ENCODE assay signal across 10 cellular contexts in the genomic region with DNA sequence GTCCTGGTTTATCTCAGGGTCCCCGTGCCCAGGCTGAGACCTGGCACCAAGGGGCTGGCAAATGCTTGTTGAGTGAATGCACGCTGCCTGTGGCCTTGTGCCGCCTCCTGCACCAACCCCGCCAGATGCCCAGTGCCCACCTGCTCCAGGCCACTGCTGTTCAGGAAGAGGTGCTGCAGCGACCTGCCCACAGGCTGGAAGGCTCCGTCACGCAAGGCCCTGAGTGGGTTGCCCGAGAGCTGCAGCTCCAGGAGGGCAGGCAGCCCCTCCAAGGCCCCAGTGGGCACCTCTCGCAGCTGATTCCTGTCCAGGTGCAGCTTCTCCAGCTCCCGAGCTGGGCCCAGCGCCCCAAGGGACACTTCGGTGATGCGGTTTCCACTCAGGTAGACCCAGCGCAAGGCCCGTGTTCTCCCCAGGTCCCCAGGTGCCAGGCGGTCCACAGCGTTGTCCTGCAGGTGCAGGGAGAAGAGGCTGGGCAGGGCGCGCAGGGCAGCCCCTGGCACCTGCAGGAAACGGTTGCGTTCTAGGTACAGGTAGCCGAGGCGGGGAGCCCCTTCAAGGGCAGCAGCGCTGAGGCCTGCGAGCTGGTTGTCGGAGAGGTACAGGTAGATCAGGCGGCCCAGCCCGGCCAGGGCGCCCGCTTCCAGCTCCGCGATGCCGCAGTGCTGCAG. TPM values are rescaled to one million over a fixed set of nuclear protein-coding genes. Genes with fewer than 3 reads are reported as not detected.
DNase-seq lines count a peak whose midpoint lies in the region; FAIRE-seq and TF ChIP-seq lines count a peak whose summit lies in the region.
"Had no signal": no experiment of that assay in that cellular context is flagged by ENCODE, and none has a peak within 500 bp of the region (broad histone marks: within the 10 kb centered on the region; RNA-seq: fewer than 3 reads in every experiment).

No MANE protein-coding gene starts in this region.

- WGBS in sigmoid colon, 2 donors, result 34 to 44% methylated on average over 33 of the region's 33 CpGs

- TF ChIP-seq CTCF in GM12864 (IDR thresholded peaks at IDR 0.05; ENCODE audit: low read depth, low read length, missing control alignments) (no peak), fibroblast of lung (conservative IDR thresholded peaks at IDR 0.05 in 1 of 2, IDR thresholded peaks at IDR 0.05 in 1 of 2; ENCODE audit: low read depth in 1 of 2, low read length in 2 of 2) (no peak), sigmoid colon (IDR thresholded peaks at IDR 0.05) (peak in 1 of 4 experiments; percentile 41), D721Med (IDR thresholded peaks at IDR 0.05; ENCODE audit: insufficient read depth, missing control alignments) (no peak)

- H2AFZ ChIP-seq in fibroblast of lung (ENCODE audit: low read length), result peak overlapping the region; percentile 30

- H3K27me3 ChIP-seq in SJCRH30, result no peaks in the 10 kb centered on the region
- no peaks in the 10 kb centered on the region for H3K27me3 ChIP-seq in fibroblast of lung (ENCODE audit: control insufficient read depth, insufficient read depth, low read length)
- H3K27me3 ChIP-seq in sigmoid colon, result no peaks in the 10 kb centered on the region
- H3K27me3 ChIP-seq: adrenal gland had no signal

- H3K4me3 ChIP-seq in GM12864 (ENCODE audit: low read depth, low read length) (peak overlapping the region; percentile 47; the same call in 1 of the 2 replicates), SJCRH30 (peak overlapping the region; percentile 45), fibroblast of lung (replicated peaks in 1 of 4; ENCODE audit: control extremely low read depth in 1 of 4, insufficient read depth in 1 of 4, low read depth in 3 of 4, low read length in 4 of 4) (peak overlapping the region in 1 of 4 experiments; percentile 25), sigmoid colon (peak overlapping the region; percentile 10 to 61 (median 48))

- H3K9ac ChIP-seq in fibroblast of lung (ENCODE audit: insufficient read depth, low read length), result no peak overlapping the region

- no peaks in the 10 kb centered on the region for H4K20me1 ChIP-seq in fibroblast of lung (ENCODE audit: control insufficient read depth, extremely low read depth, insufficient read depth, low read length)

- peak overlapping the region; percentile 41 for H3K4me2 ChIP-seq in fibroblast of lung (ENCODE audit: extremely low read depth, insufficient read depth, low read length)

- no peak for TF ChIP-seq EP300 in sigmoid colon (IDR thresholded peaks at IDR 0.05)

- H3K36me3 ChIP-seq in SJCRH30 (no peaks in the 10 kb centered on the region), fibroblast of lung (ENCODE audit: control insufficient read depth, insufficient read depth, low read length) (no peaks in the 10 kb centered on the region), sigmoid colon (no peaks in the 10 kb centered on the region)
- H3K36me3 ChIP-seq: adrenal gland had no signal

- no peaks in the 10 kb centered on the region for H3K79me2 ChIP-seq in fibroblast of lung (ENCODE audit: control insufficient read depth, insufficient read depth, low read length)

- no peak for TF ChIP-seq POLR2A in sigmoid colon (IDR thresholded peaks at IDR 0.05)

- intact Hi-C loops in sigmoid colon (cut with DNase I), result loop anchor here (2.0 kb wide), 1 partner anchor 314 kb away; no protein-coding TSS in a partner anchor

- FAIRE-seq in D721Med (lab: Jason Lieb, UNC), result no peak

- H3K4me1 ChIP-seq in SJCRH30 (no peaks in the 10 kb centered on the region; the same call in 1 of the 2 replicates), fibroblast of lung (ENCODE audit: control insufficient read depth, extremely low read depth, insufficient read depth, low read length) (no peaks in the 10 kb centered on the region), sigmoid colon (peaks cover 0 to 25% (median 22%) of the 10 kb centered on the region in 4 donors)

- DNase-seq in GM12864 (ENCODE audit: low read depth) (no peak), SJCRH30 (no peak), fibroblast of lung (ENCODE audit: low read depth in 2 of 2) (no peak), sigmoid colon (no peak), NCI-H345 (lab: John Stamatoyannopoulos, UW) (no peak), iPS-NIHi7 (ENCODE audit: extremely low spot score) (no peak), D721Med (ENCODE audit: insufficient read length, low spot score) (no peak), AG20443 (ENCODE audit: low spot score) (no peak)
- DNase-seq: NCI-H187 treated with DMSO at 0.1 percent for 48 hours had no signal

- no peaks in the 10 kb centered on the region for H3K9me3 ChIP-seq in SJCRH30 (replicated peaks)
- no peaks in the 10 kb centered on the region for H3K9me3 ChIP-seq in fibroblast of lung (ENCODE audit: control insufficient read depth, insufficient read depth, low read depth, low read length)
- H3K9me3 ChIP-seq in sigmoid colon, result no peaks in the 10 kb centered on the region
- H3K9me3 ChIP-seq: adrenal gland had no signal

- H3K27ac ChIP-seq in SJCRH30, result no peak overlapping the region
- no peak overlapping the region for H3K27ac ChIP-seq in fibroblast of lung (ENCODE audit: insufficient read depth, low read length)
- H3K27ac ChIP-seq in sigmoid colon, result peak overlapping the region in 2 of 4 donors; percentile 51 to 54

RNA-seq across cellular contexts. Expression of gene CHADL, which starts 3.6 kb away (rescaled TPM):
- total RNA-seq in SJCRH30 (2014; rRNA removed; shearing (Covaris generic)), result 1.9 and 2.9 TPM in 2 replicates
- total RNA-seq in fibroblast of lung (2.1 and 3.1 TPM in 2 replicates), sigmoid colon (10 to 100 TPM in 3 of 4 donors, 1 to 10 TPM in 1; 3.3 to 25.5 (median 16.5) TPM)
- polyA plus RNA-seq in fibroblast of lung (0.10 and 0.14 TPM in 2 replicates), sigmoid colon (1 to 10 TPM in 2 of 3 donors, under 1 TPM in 1; 0.46 to 4.2 (median 2.1) TPM)
- 0.24 and 0.45 TPM in 2 replicates for polyA plus RNA-seq in fibroblast of lung (2012)
- polyA minus RNA-seq in fibroblast of lung (ENCODE audit: low replicate concordance), result 0.51 TPM in 1 of 2 replicates, not detected in the other

RNA-seq across cellular contexts. Expression of gene L3MBTL2, which starts 32.1 kb away (rescaled TPM):
- total RNA-seq in SJCRH30 (2014; rRNA removed; shearing (Covaris generic)), result 21.6 and 22.5 TPM in 2 replicates
- total RNA-seq in fibroblast of lung, result 15.4 and 16.0 TPM in 2 replicates
- polyA plus RNA-seq in fibroblast of lung, result 19.3 and 27.7 TPM in 2 replicates
- polyA plus RNA-seq in fibroblast of lung (2012), result 14.9 and 22.4 TPM in 2 replicates
- 33.3 and 48.8 TPM in 2 replicates for polyA minus RNA-seq in fibroblast of lung (ENCODE audit: low replicate concordance)
- 10 to 100 TPM in 3 of 4 donors, 1 to 10 TPM in 1; 9.9 to 19.0 (median 15.1) TPM for total RNA-seq in sigmoid colon
- polyA plus RNA-seq in sigmoid colon, result 10 to 100 TPM in 1 of 3 donors, 1 to 10 TPM in 2; 7.2 to 17.8 (median 7.8) TPM

RNA-seq across cellular contexts. Expression of gene RANGAP1, which starts 48.8 kb away (rescaled TPM):
- total RNA-seq in SJCRH30 (2014; rRNA removed; shearing (Covaris generic)), result 55.4 and 56.5 TPM in 2 replicates
- total RNA-seq in fibroblast of lung (28.0 and 59.9 TPM in 2 replicates), sigmoid colon (10 to 100 TPM; 24.5 to 41.3 (median 33.2) TPM)
- polyA plus RNA-seq in fibroblast of lung (37.2 and 105 TPM in 2 replicates), sigmoid colon (10 to 100 TPM; 18.7 to 64.8 (median 19.8) TPM)
- 48.7 and 146 TPM in 2 replicates for polyA plus RNA-seq in fibroblast of lung (2012)
- polyA minus RNA-seq in fibroblast of lung (ENCODE audit: low replicate concordance), result 90.0 and 266 TPM in 2 replicates
